Comparison of ENCODE assay signal across 9 cellular contexts in the genomic region with DNA sequence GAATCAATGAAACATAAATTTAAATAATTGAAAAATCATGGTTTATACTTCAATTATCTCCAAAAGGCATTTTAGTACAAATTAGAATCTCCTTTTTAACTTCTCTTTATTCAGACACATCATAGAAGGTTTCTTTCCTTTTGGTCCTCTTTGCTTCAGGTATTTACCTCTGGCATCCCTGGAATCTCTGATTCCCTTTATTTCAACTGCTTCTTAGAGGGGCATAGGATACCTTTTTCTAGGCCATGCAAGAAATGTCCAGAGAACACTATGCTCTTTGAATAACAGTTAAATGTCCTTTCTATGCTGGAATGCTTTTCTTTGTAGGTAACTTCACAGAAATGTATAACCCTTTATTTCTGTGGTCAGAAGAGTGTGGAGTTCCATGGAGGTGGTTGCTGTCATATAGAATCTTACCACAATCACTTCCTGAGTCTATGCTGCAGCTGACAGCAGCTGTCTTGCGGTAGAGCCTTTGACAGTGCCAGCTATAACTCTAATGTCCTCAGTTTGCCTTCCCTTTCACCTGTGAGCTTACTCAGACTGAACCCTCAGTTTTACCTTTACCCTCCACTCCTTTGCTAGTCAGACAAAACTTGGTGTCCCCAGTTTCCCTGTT. TPM values are rescaled to one million over a fixed set of nuclear protein-coding genes. Genes with fewer than 3 reads are reported as not detected.
DNase-seq lines count a peak whose midpoint lies in the region; ATAC-seq and TF ChIP-seq lines count a peak whose summit lies in the region.
"Had no signal": no experiment of that assay in that cellular context is flagged by ENCODE, and none has a peak within 500 bp of the region (broad histone marks: within the 10 kb centered on the region; RNA-seq: fewer than 3 reads in every experiment).

No MANE protein-coding gene starts in this region.

- no peak for TF ChIP-seq CTCF in activated CD8-positive, alpha-beta T cell treated with anti-CD3 and anti-CD28 coated beads for 36 hours (IDR thresholded peaks at IDR 0.05)

- H3K4me3 ChIP-seq in BLaER1 treated with 17β-estradiol and CSF1 and Interleukin-3, amounts not matched to agents 10 nM and 100 nM = no peak overlapping the region

- no peaks in the 10 kb centered on the region for H3K9me3 ChIP-seq in BLaER1 treated with 17β-estradiol and CSF1 and Interleukin-3, amounts not matched to agents 10 nM and 100 nM (replicated peaks in 1 of 11)

- H3K27me3 Mint-ChIP-seq in activated CD8-positive, alpha-beta T cell treated with anti-CD3 and anti-CD28 coated beads for 36 hours = peaks cover 9% of the 10 kb centered on the region

- CTCF ChIA-PET in activated CD8-positive, alpha-beta T cell treated with anti-CD3 and anti-CD28 coated beads for 36 hours (lab: Charles Lee) = no interaction called here

- no peak overlapping the region for H3K27ac ChIP-seq in BLaER1 treated with 17β-estradiol and CSF1 and Interleukin-3, amounts not matched to agents 10 nM and 100 nM

- no peaks in the 10 kb centered on the region for H4K20me1 ChIP-seq in BLaER1 treated with 17β-estradiol and CSF1 and Interleukin-3, amounts not matched to agents 10 nM and 100 nM

- intact Hi-C loops in activated CD8-positive, alpha-beta T cell treated with anti-CD3 and anti-CD28 coated beads for 36 hours (cut with micrococcal nuclease) = no loop called here
- intact Hi-C loops in Right ventricle myocardium inferior (cut with DNase I) = no loop called here

- H3K36me3 Mint-ChIP-seq in activated CD8-positive, alpha-beta T cell treated with anti-CD3 and anti-CD28 coated beads for 36 hours (ENCODE audit: low read depth) = no peaks in the 10 kb centered on the region

- peaks cover 18% of the 10 kb centered on the region for H3K4me1 Mint-ChIP-seq in activated CD8-positive, alpha-beta T cell treated with anti-CD3 and anti-CD28 coated beads for 36 hours (ENCODE audit: low read depth)

- H3K27me3 ChIP-seq in BLaER1 treated with 17β-estradiol and CSF1 and Interleukin-3, amounts not matched to agents 10 nM and 100 nM = no peaks in the 10 kb centered on the region

- peak; percentile 69 for DNase-seq in activated CD8-positive, alpha-beta T cell treated with anti-CD3 and anti-CD28 coated beads for 36 hours
- DNase-seq in putamen (ENCODE audit: low spot score) (no peak), SW 1271 (lab: John Stamatoyannopoulos, UW) (no peak), Right ventricle myocardium inferior (ENCODE audit: missing footprints) (no peak)
- no peak for DNase-seq in effector CD4-positive, alpha-beta T cell

- H3K9ac ChIP-seq in BLaER1 treated with 17β-estradiol and CSF1 and Interleukin-3, amounts not matched to agents 10 nM and 100 nM = no peak overlapping the region

- peak; percentile 85 for ATAC-seq in GM19324 (IDR thresholded peaks at IDR 0.05; ENCODE audit: low FRiP score, unreplicated experiment)
- peak; percentile 89 for ATAC-seq in HG03095 (IDR thresholded peaks at IDR 0.05; ENCODE audit: unreplicated experiment)
- peak; percentile 93 for ATAC-seq in activated CD8-positive, alpha-beta T cell treated with anti-CD3 and anti-CD28 coated beads for 36 hours
- ATAC-seq in Right ventricle myocardium inferior = no peak

- H3K4me1 ChIP-seq in BLaER1 treated with 17β-estradiol and CSF1 and Interleukin-3, amounts not matched to agents 10 nM and 100 nM = peaks cover 9 to 14% (median 12%) of the 10 kb centered on the region in 10 experiments

- POLR2A ChIA-PET in activated CD8-positive, alpha-beta T cell treated with anti-CD3 and anti-CD28 coated beads for 36 hours (lab: Charles Lee) = no interaction called here

- H3K27ac Mint-ChIP-seq in activated CD8-positive, alpha-beta T cell treated with anti-CD3 and anti-CD28 coated beads for 36 hours = peak overlapping the region; percentile 16

- H3K9me3 Mint-ChIP-seq in activated CD8-positive, alpha-beta T cell treated with anti-CD3 and anti-CD28 coated beads for 36 hours = no peaks in the 10 kb centered on the region

- peak overlapping the region; percentile 25 to 78 (median 47) for H3K4me2 ChIP-seq in BLaER1 treated with 17β-estradiol and CSF1 and Interleukin-3, amounts not matched to agents 10 nM and 100 nM

- H3K4me3 Mint-ChIP-seq in activated CD8-positive, alpha-beta T cell treated with anti-CD3 and anti-CD28 coated beads for 36 hours = no peak overlapping the region

- no peaks in the 10 kb centered on the region for H3K36me3 ChIP-seq in BLaER1 treated with 17β-estradiol and CSF1 and Interleukin-3, amounts not matched to agents 10 nM and 100 nM

RNA-seq across cellular contexts. Expression of a gene that starts 8.6 kb away (rescaled TPM):
- total RNA-seq in activated CD8-positive, alpha-beta T cell treated with anti-CD3 and anti-CD28 coated beads for 36 hours = not detected
- 3.8 TPM for total RNA-seq in Right ventricle myocardium inferior
- total RNA-seq: T-helper 2 cell treated with Interferon-gamma antibody and Interleukin-4, amounts not matched to agents 100 ng/mL and 5 ng/mL, for 36 hours had no signal
